Comparison of ENCODE assay signal across 10 cellular contexts in the genomic region with DNA sequence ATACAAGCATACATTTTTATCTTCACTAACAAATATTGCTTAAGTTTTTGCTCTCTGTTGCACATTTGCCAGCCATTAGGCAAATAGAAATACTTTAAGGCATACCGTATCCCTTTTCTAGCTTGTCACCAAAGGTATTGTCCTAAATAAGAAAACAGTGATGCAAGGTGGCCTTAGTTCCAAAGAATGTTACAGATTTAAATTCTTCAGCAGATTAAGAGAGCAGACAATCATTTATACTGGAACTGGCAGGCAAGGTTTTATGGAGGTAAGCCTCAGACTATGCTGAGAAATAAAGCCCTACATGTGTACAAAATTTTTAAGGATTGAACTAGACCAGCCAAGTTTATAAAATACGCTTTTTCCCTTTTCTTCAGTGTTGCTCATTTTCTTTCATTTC.
"Had no signal": no experiment of that assay in that cellular context is flagged by ENCODE, and none has a peak within 500 bp of the region (broad histone marks: within the 10 kb centered on the region; RNA-seq: fewer than 3 reads in every experiment).

No MANE protein-coding gene starts in this region.

- H3K9ac ChIP-seq: GM23248 had no signal

- H3K9me3 ChIP-seq: HAP-1 had no signal

- H3K27ac ChIP-seq: GM23248 had no signal

- FAIRE-seq: H1, H54 had no signal

- H3K4me2 ChIP-seq: GM23338 had no signal

- H3K36me3 ChIP-seq: HAP-1 had no signal

- H3K4me3 Mint-ChIP-seq: GM23338, H9, HFFc6 had no signal

- DNase-seq: GM23248, GOT3, H7, H9, HCEC 1CT, HFFc6 had no signal

- H3K9me3 Mint-ChIP-seq: GM23338 had no signal

- H3K4me3 ChIP-seq: GM23248, GM23338, HAP-1 had no signal

- H3K27ac Mint-ChIP-seq: GM23338, HFFc6 had no signal

- H2AFZ ChIP-seq: GM23248, GM23338 had no signal
